In the genomic region with DNA sequence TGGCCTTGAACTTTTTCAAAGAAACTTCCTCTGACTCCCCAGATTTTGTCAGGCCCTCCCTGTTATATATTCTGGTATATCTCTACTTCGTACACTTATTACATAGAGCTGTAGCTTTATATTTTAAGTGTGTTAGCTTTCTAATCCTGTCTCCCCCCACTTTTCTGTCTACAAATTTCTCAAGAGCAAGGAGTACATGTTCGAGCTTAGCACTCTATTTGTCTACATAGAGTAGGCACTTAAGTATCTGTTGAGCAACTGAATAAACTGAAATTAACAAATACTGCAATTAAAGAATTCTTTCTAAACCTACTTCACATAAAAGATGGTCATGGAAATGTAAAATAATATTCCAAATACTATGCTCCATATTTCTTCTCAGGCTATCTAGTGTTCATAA, we compare ENCODE assay signal across 18 cellular contexts. TPM values are rescaled to one million over a fixed set of nuclear protein-coding genes. Genes with fewer than 3 reads are reported as not detected.
DNase-seq lines count a peak whose midpoint lies in the region; ATAC-seq, FAIRE-seq and TF ChIP-seq lines count a peak whose summit lies in the region.
"Had no signal": no experiment of that assay in that cellular context is flagged by ENCODE, and none has a peak within 500 bp of the region (broad histone marks: within the 10 kb centered on the region; RNA-seq: fewer than 3 reads in every experiment).

No MANE protein-coding gene starts in this region.

- in situ Hi-C loops in gastrocnemius medialis (cut with MboI; ENCODE audit: low sequenced_read_pairs in 4 of 4) = loop anchor here in 1 of 4 donors (10.0 kb wide), 1 partner anchor 49 kb away; no protein-coding TSS in a partner anchor

- 79% methylated on average over 2 of the region's 2 CpGs for WGBS in A549 (ENCODE audit: missing lambda C conversion rate)

- no peak for ATAC-seq in A549
- no peak for ATAC-seq in T-helper 17 cell
- ATAC-seq in gastrocnemius medialis = no peak

- no peak for TF ChIP-seq RAD21 in A549 (conservative IDR thresholded peaks at IDR 0.05 in 1 of 2, IDR thresholded peaks at IDR 0.05 in 1 of 2)

- CTCF ChIA-PET in A549 (lab: Yijun Ruan, JAX) = interaction anchor here (0.7 to 5.6 kb wide), 14 partner anchors 11 to 285 kb away, joined by 3 to 90 read pairs (median 12); no protein-coding TSS in a partner anchor

- intact Hi-C loops in gastrocnemius medialis (cut with DNase I; ENCODE audit: low total_unique reads) = loop anchor here (5.0 kb wide), 1 partner anchor 88 kb away; no protein-coding TSS in a partner anchor
- intact Hi-C loops in ascending aorta (cut with DNase I) = no loop called here
- intact Hi-C loops in activated T-helper 1 cell treated with anti-CD3 and anti-CD28 coated beads, Interleukin-12 subunit alpha, Interleukin-12 subunit beta, Interleukin-2, Interleukin-4 antibody, amounts not matched to agents 30 ng/mL and 10 ng/mL and 1 ng/mL, durations not matched to agents 14 hours and 24 hours and 36 hours (cut with micrococcal nuclease) = loop anchor here (10.0 kb wide), 2 partner anchors 49 to 1249 kb away; no protein-coding TSS in a partner anchor

- FAIRE-seq in A549 (lab: Jason Lieb, UNC) = peak; percentile 36
- FAIRE-seq: GM12892, H54 had no signal

- TF ChIP-seq POLR2A in A549 (IDR thresholded peaks at IDR 0.05; ENCODE audit: low read length) (no peak), gastrocnemius medialis (IDR thresholded peaks at IDR 0.05) (no peak)

- H3K4me2 ChIP-seq in A549 = no peak overlapping the region

- H3K27me3 ChIP-seq in gastrocnemius medialis = no peaks in the 10 kb centered on the region
- H3K27me3 ChIP-seq in ascending aorta = no peaks in the 10 kb centered on the region

- H3K9me3 ChIP-seq in A549 (no peaks in the 10 kb centered on the region), T-helper 17 cell (ENCODE audit: control insufficient read depth, low read length, poor library complexity, severe bottlenecking) (no peaks in the 10 kb centered on the region), gastrocnemius medialis (no peaks in the 10 kb centered on the region), ascending aorta (no peaks in the 10 kb centered on the region)
- H3K9me3 ChIP-seq: HAP-1 had no signal

- peaks cover 2% of the 10 kb centered on the region for H3K9me3 Mint-ChIP-seq in nephron
- no peaks in the 10 kb centered on the region for H3K9me3 Mint-ChIP-seq in activated T-helper 1 cell treated with anti-CD3 and anti-CD28 coated beads, Interleukin-12 subunit alpha, Interleukin-12 subunit beta, Interleukin-2, Interleukin-4 antibody, amounts not matched to agents 30 ng/mL and 10 ng/mL and 1 ng/mL, durations not matched to agents 14 hours and 24 hours and 36 hours
- H3K9me3 Mint-ChIP-seq: CD4-positive, alpha-beta memory T cell; HFFc6 had no signal

- H3K36me3 ChIP-seq in gastrocnemius medialis = peaks cover 0 to 3% of the 10 kb centered on the region in 2 donors
- no peaks in the 10 kb centered on the region for H3K36me3 ChIP-seq in ascending aorta
- H3K36me3 ChIP-seq: HAP-1 had no signal

- DNase-seq in A549 (ENCODE audit: low read depth in 1 of 2, low spot score in 1 of 2) = no peak
- no peak for DNase-seq in T-helper 17 cell
- DNase-seq in gastrocnemius medialis = no peak
- no peak for DNase-seq in NCI-H526 (lab: John Stamatoyannopoulos, UW)
- no peak for DNase-seq in ascending aorta (ENCODE audit: low spot score in 2 of 2)
- no peak for DNase-seq in activated T-helper 1 cell treated with anti-CD3 and anti-CD28 coated beads, Interleukin-12 subunit alpha, Interleukin-12 subunit beta, Interleukin-2, Interleukin-4 antibody, amounts not matched to agents 30 ng/mL and 10 ng/mL and 1 ng/mL, durations not matched to agents 14 hours and 24 hours and 36 hours (ENCODE audit: low spot score)
- DNase-seq: 8988T; C1 segment of cervical spinal cord; CD4-positive, alpha-beta memory T cell; COR-L47; DMS153; DND-41; GOT3; HFFc6 had no signal

- no peak for TF ChIP-seq EP300 in A549 (IDR thresholded peaks at IDR 0.05)

- H3K36me3 Mint-ChIP-seq in T-helper 17 cell (ENCODE audit: low read depth) (no peaks in the 10 kb centered on the region), nephron (ENCODE audit: low read depth) (peaks cover 8% of the 10 kb centered on the region)
- H3K36me3 Mint-ChIP-seq in activated T-helper 1 cell treated with anti-CD3 and anti-CD28 coated beads, Interleukin-12 subunit alpha, Interleukin-12 subunit beta, Interleukin-2, Interleukin-4 antibody, amounts not matched to agents 30 ng/mL and 10 ng/mL and 1 ng/mL, durations not matched to agents 14 hours and 24 hours and 36 hours (ENCODE audit: low read depth) = no peaks in the 10 kb centered on the region
- H3K36me3 Mint-ChIP-seq: CD4-positive, alpha-beta memory T cell had no signal

- H3K27ac ChIP-seq in A549 = no peak overlapping the region
- H3K27ac ChIP-seq in gastrocnemius medialis = peak overlapping the region; percentile 61 to 88 (median 78)
- H3K27ac ChIP-seq in ascending aorta = no peak overlapping the region

- H3K27me3 Mint-ChIP-seq in T-helper 17 cell (peaks cover 30% of the 10 kb centered on the region), nephron (ENCODE audit: low read depth) (no peaks in the 10 kb centered on the region)
- H3K27me3 Mint-ChIP-seq in activated T-helper 1 cell treated with anti-CD3 and anti-CD28 coated beads, Interleukin-12 subunit alpha, Interleukin-12 subunit beta, Interleukin-2, Interleukin-4 antibody, amounts not matched to agents 30 ng/mL and 10 ng/mL and 1 ng/mL, durations not matched to agents 14 hours and 24 hours and 36 hours (ENCODE audit: insufficient read depth) = peaks cover 24% of the 10 kb centered on the region

- H3K4me3 Mint-ChIP-seq in T-helper 17 cell (no peak overlapping the region), nephron (no peak overlapping the region)
- no peak overlapping the region for H3K4me3 Mint-ChIP-seq in activated T-helper 1 cell treated with anti-CD3 and anti-CD28 coated beads, Interleukin-12 subunit alpha, Interleukin-12 subunit beta, Interleukin-2, Interleukin-4 antibody, amounts not matched to agents 30 ng/mL and 10 ng/mL and 1 ng/mL, durations not matched to agents 14 hours and 24 hours and 36 hours
- H3K4me3 Mint-ChIP-seq: CD4-positive, alpha-beta memory T cell; HFFc6 had no signal

- POLR2A ChIA-PET in A549 (lab: Yijun Ruan, JAX) = interaction anchor here (1.1 kb wide), 1 partner anchor 40 kb away, joined by 3 read pairs; the partner anchor contains the start of gene UACA

- peak overlapping the region; percentile 75 for H3K27ac Mint-ChIP-seq in T-helper 17 cell
- peak overlapping the region in 2 of 3 experiments; percentile 42 to 77 for H3K27ac Mint-ChIP-seq in nephron
- no peak overlapping the region for H3K27ac Mint-ChIP-seq in activated T-helper 1 cell treated with anti-CD3 and anti-CD28 coated beads, Interleukin-12 subunit alpha, Interleukin-12 subunit beta, Interleukin-2, Interleukin-4 antibody, amounts not matched to agents 30 ng/mL and 10 ng/mL and 1 ng/mL, durations not matched to agents 14 hours and 24 hours and 36 hours
- H3K27ac Mint-ChIP-seq: CD4-positive, alpha-beta memory T cell had no signal

- H3K4me3 ChIP-seq in A549 = no peak overlapping the region
- no peak overlapping the region for H3K4me3 ChIP-seq in gastrocnemius medialis
- H3K4me3 ChIP-seq in ascending aorta = no peak overlapping the region
- H3K4me3 ChIP-seq: HAP-1 had no signal

- H3K4me1 Mint-ChIP-seq in T-helper 17 cell (peaks cover 3% of the 10 kb centered on the region), nephron (peaks cover 22% of the 10 kb centered on the region)
- H3K4me1 Mint-ChIP-seq in activated T-helper 1 cell treated with anti-CD3 and anti-CD28 coated beads, Interleukin-12 subunit alpha, Interleukin-12 subunit beta, Interleukin-2, Interleukin-4 antibody, amounts not matched to agents 30 ng/mL and 10 ng/mL and 1 ng/mL, durations not matched to agents 14 hours and 24 hours and 36 hours (ENCODE audit: low read depth) = no peaks in the 10 kb centered on the region

- TF ChIP-seq CTCF in A549 (IDR thresholded peaks at IDR 0.05) (no peak), nephron (IDR thresholded peaks at IDR 0.05; ENCODE audit: unreplicated experiment in 3 of 3) (no peak), gastrocnemius medialis (IDR thresholded peaks at IDR 0.05 in 4 of 5, conservative IDR thresholded peaks at IDR 0.05 in 1 of 5) (no peak), ascending aorta (IDR thresholded peaks at IDR 0.05) (no peak)

- H3K4me1 ChIP-seq in A549 = peaks cover 17% of the 10 kb centered on the region
- peaks cover 52 to 68% of the 10 kb centered on the region in 2 donors for H3K4me1 ChIP-seq in gastrocnemius medialis
- H3K4me1 ChIP-seq in ascending aorta = peaks cover 0 to 9% of the 10 kb centered on the region in 2 donors
- H3K4me1 ChIP-seq: HAP-1 had no signal

TF ChIP-seq in A549, 52 proteins besides CTCF, POLR2A, EP300 and RAD21 (continues in another document):
- TF ChIP-seq ZNF302 (CRISPR knock-in tag; IDR thresholded peaks at IDR 0.05) (no peak), ZFP36 (IDR thresholded peaks at IDR 0.05; ENCODE audit: borderline replicate concordance, partially characterized antibody) (no peak), KDM5A (IDR thresholded peaks at IDR 0.05) (no peak), ATOH8 (CRISPR knock-in tag; IDR thresholded peaks at IDR 0.05; ENCODE audit: low read depth) (no peak)

RNA-seq across cellular contexts. Expression of gene UACA, which starts 39.4 kb away (rescaled TPM):
- 80.4 and 81.1 TPM in 2 replicates for polyA plus RNA-seq in A549 (2011; rRNA removed)
- polyA plus RNA-seq in A549 (2012; cell fraction: cytosol; rRNA removed) = 15.8 and 18.6 TPM in 2 replicates
- 46.7 and 59.5 TPM in 2 replicates for polyA plus RNA-seq in A549 (2012; cell fraction: nucleus; rRNA removed)
- polyA plus RNA-seq in A549 (2017; fragmentation: RNase III; extraction: RNeasy Plus Mini Kit Qiagen cat#74134 plus additional on column Dnase treatment) = 31.9 to 39.4 TPM (median 33.5 TPM) in 3 replicates
- 207 and 228 TPM in 2 replicates for polyA minus RNA-seq in A549 (2011; rRNA and poly(A)+ RNA removed)
- total RNA-seq in T-helper 17 cell = 1 to 10 TPM; 1.3 to 1.7 TPM
- total RNA-seq in gastrocnemius medialis = 100 to 1,000 TPM; 101 to 192 (median 127) TPM
- total RNA-seq in ascending aorta = 34.0 TPM
- 0.57 and 1.2 TPM in 2 replicates for total RNA-seq in activated T-helper 1 cell treated with anti-CD3 and anti-CD28 coated beads, Interleukin-12 subunit alpha, Interleukin-12 subunit beta, Interleukin-2, Interleukin-4 antibody, amounts not matched to agents 30 ng/mL and 10 ng/mL and 1 ng/mL, durations not matched to agents 14 hours and 24 hours and 36 hours

Comparison
In these comparisons a context has a peak if more than half of its experiments do, and no peak if none do; other contexts are left out.
1. H3K27ac ChIP-seq: peak in gastrocnemius medialis (4 of 4); none in A549 (0 of 2) and ascending aorta (0 of 2).
2. RNA of gene UACA, which starts 39.4 kb away (total RNA-seq): 101 to 192 TPM in gastrocnemius medialis and 34.0 TPM in ascending aorta (single experiment); 1.3 to 1.7 TPM in T-helper 17 cell and 0.57 to 1.2 TPM in activated T-helper 1 cell treated with anti-CD3 and anti-CD28 coated beads, Interleukin-12 subunit alpha, Interleukin-12 subunit beta, Interleukin-2, Interleukin-4 antibody, amounts not matched to agents 30 ng/mL and 10 ng/mL and 1 ng/mL, durations not matched to agents 14 hours and 24 hours and 36 hours; every median in the first group is over 10 times any median in the second.